Comparison of ENCODE assay signal across 1 cellular context in genomic region chr4:4535590-4535989, GRCh38.
TF ChIP-seq lines count a peak whose summit lies in the region.

No MANE protein-coding gene starts in this region.

TF ChIP-seq in GM12878, 131 proteins besides CTCF, POLR2A, EP300 and RAD21 (continued from another document):
- no peak for TF ChIP-seq MEF2B (IDR thresholded peaks at IDR 0.05; ENCODE audit: partially characterized antibody, poor library complexity, severe bottlenecking)
- no peak for TF ChIP-seq FOXK2 (IDR thresholded peaks at IDR 0.05)
- no peak for TF ChIP-seq SREBF2 (IDR thresholded peaks at IDR 0.05; ENCODE audit: low read length)
- no peak for TF ChIP-seq GATAD2B (conservative IDR thresholded peaks at IDR 0.05; ENCODE audit: low read depth)
- TF ChIP-seq E2F8 (IDR thresholded peaks at IDR 0.05; ENCODE audit: low read depth, partially characterized antibody) = no peak
- TF ChIP-seq E2F4 (IDR thresholded peaks at IDR 0.05; ENCODE audit: low read depth, low read length) = no peak
- TF ChIP-seq NBN (IDR thresholded peaks at IDR 0.05) = no peak
- TF ChIP-seq HDAC6 (IDR thresholded peaks at IDR 0.05; ENCODE audit: unreplicated experiment) = no peak
- no peak for TF ChIP-seq MEF2A (IDR thresholded peaks at IDR 0.05; ENCODE audit: insufficient read depth, low read depth, low read length)
- no peak for TF ChIP-seq GABPA (IDR thresholded peaks at IDR 0.05; ENCODE audit: low read depth)
- TF ChIP-seq SIN3A (IDR thresholded peaks at IDR 0.05; ENCODE audit: low read depth, low read length) = no peak
- no peak for TF ChIP-seq ZNF274 (IDR thresholded peaks at IDR 0.05; ENCODE audit: insufficient read depth, insufficient read length)
- TF ChIP-seq PAX5 (IDR thresholded peaks at IDR 0.05; ENCODE audit: borderline replicate concordance, low read depth, low read length) = no peak
- TF ChIP-seq HDAC2 (IDR thresholded peaks at IDR 0.05) = no peak
- TF ChIP-seq SRF (IDR thresholded peaks at IDR 0.05; ENCODE audit: low read depth in 2 of 2, low read length in 2 of 2) = no peak
- TF ChIP-seq CBX5 (IDR thresholded peaks at IDR 0.05; ENCODE audit: low read depth) = no peak
- no peak for TF ChIP-seq REST (IDR thresholded peaks at IDR 0.05; ENCODE audit: low read depth, low read length)
TF ChIP-seq in GM12878: peak in this region for 0.
